Comparison of ENCODE assay signal across 13 cellular contexts in genomic region chr1:28354121-28354520, GRCh38. TPM values are rescaled to one million over a fixed set of nuclear protein-coding genes. Genes with fewer than 3 reads are reported as not detected.
DNase-seq lines count a peak whose midpoint lies in the region; ATAC-seq and TF ChIP-seq lines count a peak whose summit lies in the region.
"Had no signal": no experiment of that assay in that cellular context is flagged by ENCODE, and none has a peak within 500 bp of the region (broad histone marks: within the 10 kb centered on the region; RNA-seq: fewer than 3 reads in every experiment).

No MANE protein-coding gene starts in this region.

- 56 to 64% methylated on average over 3 of the region's 3 CpGs for WGBS in thyroid gland, 2 donors

- no peak for TF ChIP-seq POLR2A in thyroid gland (IDR thresholded peaks at IDR 0.05)

- no peaks in the 10 kb centered on the region for H3K27me3 ChIP-seq in thyroid gland

- TF ChIP-seq CTCF in thyroid gland (IDR thresholded peaks at IDR 0.05) = no peak

- H3K4me3 ChIP-seq in thyroid gland (replicated peaks in 1 of 3) = no peak overlapping the region

- DNase-seq in GM03348 (ENCODE audit: low spot score) (peak; percentile 72), RKO (ENCODE audit: low spot score) (peak; percentile 83), fibroblast of peridontal ligament (ENCODE audit: extremely low read depth) (peak; percentile 27), renal cortical epithelial cell (ENCODE audit: low read depth) (peak; percentile 80), NCI-H2196 (lab: John Stamatoyannopoulos, UW; ENCODE audit: unreplicated experiment) (no peak), thyroid gland (no peak)
- no peak for DNase-seq in stimulated activated CD4-positive, alpha-beta T cell treated with anti-CD3 and anti-CD28 coated beads, Interleukin-4, amount 100 ng/mL, for 1 hour
- DNase-seq: activated CD4-positive, CD25-positive, alpha-beta regulatory T cell treated with anti-CD3 and anti-CD28 coated beads, Interleukin-2, amount 50 U/mL, for 72 hours; activated effector memory CD4-positive, alpha-beta T cell treated with Interleukin-2 at 50 U/mL for 16 hours; COR-L47; head of caudate nucleus; right cardiac atrium had no signal

- H3K4me1 ChIP-seq in thyroid gland = no peaks in the 10 kb centered on the region

- no peaks in the 10 kb centered on the region for H3K36me3 ChIP-seq in thyroid gland

- no peak for ATAC-seq in GM21515 (IDR thresholded peaks at IDR 0.05; ENCODE audit: unreplicated experiment)
- ATAC-seq: right cardiac atrium had no signal

- H3K9me3 ChIP-seq in thyroid gland = no peaks in the 10 kb centered on the region

- H3K27ac ChIP-seq in thyroid gland = no peak overlapping the region

- intact Hi-C loops in thyroid gland (cut with DNase I) = loop anchor here (10.0 kb wide), 1 partner anchor 521 kb away; no protein-coding TSS in a partner anchor

RNA-seq across cellular contexts. Expression of gene PHACTR4, which starts 15.4 kb away (rescaled TPM):
- total RNA-seq in renal cortical epithelial cell = 9.0 and 29.0 TPM in 2 replicates
- total RNA-seq in thyroid gland = 10 to 100 TPM; 25.9 to 31.2 (median 27.8) TPM

RNA-seq across cellular contexts. Expression of gene MED18, which starts 25.3 kb away (rescaled TPM):
- 37.5 and 38.2 TPM in 2 replicates for total RNA-seq in renal cortical epithelial cell
- 10 to 100 TPM; 10.4 to 16.9 (median 14.2) TPM for total RNA-seq in thyroid gland

Comparison
In these comparisons a context has a peak if more than half of its experiments do, and no peak if none do; other contexts are left out.
1. DNase-seq: peak in GM03348 (single experiment), RKO (single experiment), fibroblast of peridontal ligament (single experiment) and renal cortical epithelial cell (single experiment); none in NCI-H2196 (single experiment), stimulated activated CD4-positive, alpha-beta T cell treated with anti-CD3 and anti-CD28 coated beads, Interleukin-4, amount 100 ng/mL, for 1 hour (single experiment) and thyroid gland (0 of 2).